5 cellular contexts compared by ENCODE assay signal in the genomic region with DNA sequence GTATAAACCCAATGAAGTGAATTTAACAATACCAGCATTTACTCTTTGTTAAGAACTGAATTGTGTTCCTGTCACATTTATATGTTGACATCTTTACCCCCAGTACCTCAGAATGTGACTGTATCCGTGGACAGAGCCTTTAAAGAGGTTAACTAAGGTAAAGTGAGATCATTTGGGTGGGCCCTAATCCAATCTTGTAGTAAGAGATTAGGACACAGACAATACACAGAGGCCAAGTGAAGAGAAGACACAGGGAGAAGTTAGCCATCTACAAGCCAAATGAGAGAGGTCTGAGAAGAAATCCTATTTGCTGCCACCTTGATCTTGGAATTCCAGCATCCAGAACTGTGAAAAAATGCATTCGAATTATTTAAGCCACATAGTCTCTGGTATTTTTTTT.
"Had no signal": no experiment of that assay in that cellular context is flagged by ENCODE, and none has a peak within 500 bp of the region (broad histone marks: within the 10 kb centered on the region; RNA-seq: fewer than 3 reads in every experiment).

No MANE protein-coding gene starts in this region.

- H3K4me2 ChIP-seq: GM23338 had no signal

- DNase-seq: H9, HCEC 1CT, IMR-90 had no signal

- H3K4me3 ChIP-seq: GM23338, K562 had no signal
